Comparison of ENCODE assay signal across 9 cellular contexts in the genomic region with DNA sequence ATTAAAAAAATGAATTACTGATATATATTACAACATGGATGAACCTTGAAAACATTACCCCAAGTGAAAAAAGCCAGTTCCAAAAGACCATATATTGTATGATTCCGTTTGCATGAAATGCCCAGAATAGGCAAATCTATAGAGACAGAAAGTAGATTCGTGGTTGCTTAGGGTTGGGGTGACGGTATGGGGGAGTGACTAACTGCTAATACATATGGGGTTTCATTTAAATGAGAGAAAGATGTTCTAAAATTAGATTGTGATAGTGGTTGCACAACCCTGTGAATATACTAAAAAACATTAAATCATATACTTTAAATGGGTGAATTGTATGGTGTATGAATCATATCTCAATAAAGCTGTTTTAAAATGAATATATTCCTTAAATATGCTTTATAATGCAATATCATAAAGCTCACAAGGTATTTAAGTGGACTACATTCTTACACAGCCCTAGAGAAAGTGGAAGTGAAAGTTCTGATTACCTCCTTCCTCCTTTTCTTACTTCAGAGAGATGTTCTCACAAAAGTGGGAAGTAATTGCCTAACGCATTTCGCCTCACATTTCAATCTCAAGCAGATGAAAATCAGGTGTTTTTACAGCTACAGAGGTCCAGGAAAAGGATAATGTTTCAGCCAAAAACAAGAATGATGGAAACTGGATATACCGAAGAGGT.
DNase-seq lines count a peak whose midpoint lies in the region; ATAC-seq and TF ChIP-seq lines count a peak whose summit lies in the region.
"Had no signal": no experiment of that assay in that cellular context is flagged by ENCODE, and none has a peak within 500 bp of the region (broad histone marks: within the 10 kb centered on the region; RNA-seq: fewer than 3 reads in every experiment).

No MANE protein-coding gene starts in this region.

- no peak for TF ChIP-seq EP300 in SK-N-SH (IDR thresholded peaks at IDR 0.05; ENCODE audit: borderline replicate concordance in 1 of 2, low read depth in 1 of 2, low read length in 1 of 2)

- TF ChIP-seq CTCF in esophagus squamous epithelium (IDR thresholded peaks at IDR 0.05) (no peak), SK-N-SH (IDR thresholded peaks at IDR 0.05) (no peak)

- H3K9me2 ChIP-seq in SK-N-SH = no peaks in the 10 kb centered on the region

- CTCF ChIA-PET in SK-N-SH (lab: Yijun Ruan, JAX) = interaction anchor here (1.2 kb wide), 1 partner anchor 270 kb away, joined by 4 read pairs; no protein-coding TSS in a partner anchor

- peak; percentile 83 for ATAC-seq in GM18508 (IDR thresholded peaks at IDR 0.05; ENCODE audit: insufficient read depth, unreplicated experiment)
- peak; percentile 94 for ATAC-seq in GM21528 (IDR thresholded peaks at IDR 0.05; ENCODE audit: low FRiP score, unreplicated experiment)
- peak; percentile 94 for ATAC-seq in HG03378 (IDR thresholded peaks at IDR 0.05; ENCODE audit: unreplicated experiment)
- peak; percentile 29 for ATAC-seq in activated T-helper 17 cell treated with anti-CD3 and anti-CD28 coated beads, Interleukin-2, amount 50 U/mL, for 72 hours (replicated peaks)

- H3K36me3 ChIP-seq in esophagus squamous epithelium (no peaks in the 10 kb centered on the region), SK-N-SH (replicated peaks in 1 of 2; ENCODE audit: control insufficient read depth in 1 of 2, insufficient read depth in 2 of 2, low read length in 1 of 2) (no peaks in the 10 kb centered on the region)

- H3K27ac Mint-ChIP-seq in activated T-helper 17 cell treated with anti-CD3 and anti-CD28 coated beads, Interleukin-2, amount 50 U/mL, for 72 hours = no peak overlapping the region

- H3K4me1 ChIP-seq in esophagus squamous epithelium (no peaks in the 10 kb centered on the region), SK-N-SH (ENCODE audit: control insufficient read depth in 1 of 2, insufficient read depth in 2 of 2, low read depth in 1 of 2, low read length in 1 of 2) (peaks cover 0 to 17% of the 10 kb centered on the region in 2 experiments; a peak in 1 of 4 replicates)

- H4K20me1 ChIP-seq in SK-N-SH (ENCODE audit: insufficient read depth) = no peaks in the 10 kb centered on the region

- H2AFZ ChIP-seq in SK-N-SH (ENCODE audit: low read depth) = no peak overlapping the region

- no peaks in the 10 kb centered on the region for H3K79me2 ChIP-seq in SK-N-SH (ENCODE audit: insufficient read depth)

- H3K4me2 ChIP-seq in SK-N-SH = no peak overlapping the region

- DNase-seq in esophagus squamous epithelium (lab: John Stamatoyannopoulos, UW) (no peak), SK-N-SH (no peak), cerebellum (ENCODE audit: low spot score) (no peak), NCI-H146 (lab: John Stamatoyannopoulos, UW) (no peak)
- DNase-seq: DMS153 had no signal

- POLR2A ChIA-PET in SK-N-SH (lab: Yijun Ruan, JAX) = no interaction called here

- H3K4me3 Mint-ChIP-seq in activated T-helper 17 cell treated with anti-CD3 and anti-CD28 coated beads, Interleukin-2, amount 50 U/mL, for 72 hours = no peak overlapping the region

- WGBS in esophagus squamous epithelium, 2 donors = 55 to 63% methylated on average over 6 of the region's 6 CpGs
- 35% methylated on average over 6 of the region's 6 CpGs for WGBS in SK-N-SH (ENCODE audit: low lambda C conversion rate)

- no peaks in the 10 kb centered on the region for H3F3A ChIP-seq in SK-N-SH (replicated peaks; ENCODE audit: insufficient read depth)

- no peaks in the 10 kb centered on the region for H3K36me3 Mint-ChIP-seq in activated T-helper 17 cell treated with anti-CD3 and anti-CD28 coated beads, Interleukin-2, amount 50 U/mL, for 72 hours (ENCODE audit: low read depth)

- TF ChIP-seq POLR2A in esophagus squamous epithelium (IDR thresholded peaks at IDR 0.05) = no peak

- H3K9me3 ChIP-seq in esophagus squamous epithelium = no peaks in the 10 kb centered on the region
- no peaks in the 10 kb centered on the region for H3K9me3 ChIP-seq in SK-N-SH

- no peaks in the 10 kb centered on the region for H3K4me1 Mint-ChIP-seq in activated T-helper 17 cell treated with anti-CD3 and anti-CD28 coated beads, Interleukin-2, amount 50 U/mL, for 72 hours

- no peaks in the 10 kb centered on the region for H3K9me3 Mint-ChIP-seq in activated T-helper 17 cell treated with anti-CD3 and anti-CD28 coated beads, Interleukin-2, amount 50 U/mL, for 72 hours

- H3K27me3 ChIP-seq in esophagus squamous epithelium = peaks cover 0 to 19% (median 0%) of the 10 kb centered on the region in 4 donors
- no peaks in the 10 kb centered on the region for H3K27me3 ChIP-seq in SK-N-SH (ENCODE audit: insufficient read depth)

- intact Hi-C loops in esophagus squamous epithelium (cut with DNase I) = no loop called here

- no peak overlapping the region for H3K27ac ChIP-seq in esophagus squamous epithelium
- no peak overlapping the region for H3K27ac ChIP-seq in SK-N-SH (ENCODE audit: low read depth in 2 of 2, low read length in 1 of 2)

- TF ChIP-seq RAD21 in SK-N-SH (IDR thresholded peaks at IDR 0.05; ENCODE audit: low read length) = no peak

- no peak overlapping the region for H3K4me3 ChIP-seq in esophagus squamous epithelium
- H3K4me3 ChIP-seq in SK-N-SH (ENCODE audit: low read depth in 2 of 2, low read length in 1 of 2) = no peak overlapping the region

- H3K27me3 Mint-ChIP-seq in activated T-helper 17 cell treated with anti-CD3 and anti-CD28 coated beads, Interleukin-2, amount 50 U/mL, for 72 hours = no peaks in the 10 kb centered on the region

- no peak overlapping the region for H3K9ac ChIP-seq in SK-N-SH

TF ChIP-seq in SK-N-SH, 30 proteins besides CTCF, POLR2A, EP300 and RAD21:
- no peak for TF ChIP-seq TAF1 (IDR thresholded peaks at IDR 0.05; ENCODE audit: borderline replicate concordance, low read depth, low read length)
TF ChIP-seq in SK-N-SH: peak in this region for 0.

Comparison
In these comparisons a context has a peak if more than half of its experiments do, and no peak if none do; other contexts are left out.
1. ATAC-seq: peak in every context shown above with its lines; median percentile 94 in GM21528; 94 in HG03378; 83 in GM18508; 29 in activated T-helper 17 cell treated with anti-CD3 and anti-CD28 coated beads, Interleukin-2, amount 50 U/mL, for 72 hours.